In genomic region chr22:39959640-39960447, GRCh38 we compare ENCODE assay signal across 8 cellular contexts. TPM values are rescaled to one million over a fixed set of nuclear protein-coding genes. Genes with fewer than 3 reads are reported as not detected.
DNase-seq lines count a peak whose midpoint lies in the region; TF ChIP-seq lines count a peak whose summit lies in the region.

TSS of gene TMA7B (plus strand) at chr22:39960397. CDS start at chr22:39964375, 3,978 bp downstream.

- H3K9me3 ChIP-seq in iPS-15b (ENCODE audit: control insufficient read depth, insufficient read depth, low read length) (no peaks in the 10 kb centered on the region), prostate gland (no peaks in the 10 kb centered on the region)

- no peak within 1 kb of the TSS for H3K27ac ChIP-seq in prostate gland

- intact Hi-C loops in prostate gland (cut with DNase I), result no loop called here

- peak in 1 of 4 experiments; percentile 12 for TF ChIP-seq CTCF in prostate gland (IDR thresholded peaks at IDR 0.05)

- H3K4me1 ChIP-seq in iPS-15b (ENCODE audit: control insufficient read depth, insufficient read depth, low read length) (peaks cover 4% of the 10 kb centered on the region), prostate gland (replicated peaks) (no peaks in the 10 kb centered on the region)

- H3K27me3 ChIP-seq in iPS-15b (ENCODE audit: control insufficient read depth, insufficient read depth, low read length) (peaks cover 6% of the 10 kb centered on the region), prostate gland (replicated peaks; ENCODE audit: insufficient read depth) (no peaks in the 10 kb centered on the region)

- H3K36me3 ChIP-seq in iPS-15b (ENCODE audit: control insufficient read depth, insufficient read depth, low read length) (no peaks in the 10 kb centered on the region), prostate gland (no peaks in the 10 kb centered on the region)

- H3K9ac ChIP-seq in iPS-15b (ENCODE audit: low read depth, low read length), result peak within 1 kb of the TSS; percentile 37

- 68% methylated on average over 14 of the region's 14 CpGs for WGBS in prostate gland

- no peak for TF ChIP-seq POLR2A in prostate gland (IDR thresholded peaks at IDR 0.05)

- no peak within 1 kb of the TSS for H3K4me3 ChIP-seq in iPS-15b (ENCODE audit: low read depth, low read length)
- H3K4me3 ChIP-seq in prostate gland, result no peak within 1 kb of the TSS

- DNase-seq in COR-L47 (lab: John Stamatoyannopoulos, UW), result peak; percentile 51
- peak; percentile 34 for DNase-seq in NCI-H226
- DNase-seq in activated naive CD4-positive, alpha-beta T cell treated with anti-CD3 and anti-CD28 coated beads, Interleukin-2, amount 50 U/mL, for 16 hours, result peak; percentile 37
- peak; percentile 65 for DNase-seq in superior temporal gyrus (ENCODE audit: extremely low spot score)
- DNase-seq in prostate gland (ENCODE audit: low spot score), result no peak
- no peak for DNase-seq in HuH-7.5 (ENCODE audit: low spot score)
- no peak for DNase-seq in NCI-H2107 treated with DMSO at 0.1 percent for 48 hours (lab: John Stamatoyannopoulos, UW; ENCODE audit: unreplicated experiment)

RNA-seq across cellular contexts. Expression of gene TMA7B, which starts in this region (rescaled TPM):
- not detected for total RNA-seq in prostate gland

Comparison
In these comparisons a context has a peak if more than half of its experiments do, and no peak if none do; other contexts are left out.
1. DNase-seq: peak in COR-L47 (single experiment), NCI-H226 (single experiment), activated naive CD4-positive, alpha-beta T cell treated with anti-CD3 and anti-CD28 coated beads, Interleukin-2, amount 50 U/mL, for 16 hours (single experiment) and superior temporal gyrus (single experiment); none in prostate gland (single experiment), HuH-7.5 (single experiment) and NCI-H2107 treated with DMSO at 0.1 percent for 48 hours (single experiment).